ENCODE assay signal across 33 cellular contexts in genomic region chr1:204223129-204223860, GRCh38. TPM values are rescaled to one million over a fixed set of nuclear protein-coding genes. Genes with fewer than 3 reads are reported as not detected.
"Had no signal": no experiment of that assay in that cellular context is flagged by ENCODE, and none has a peak within 500 bp of the region (broad histone marks: within the 10 kb centered on the region; RNA-seq: fewer than 3 reads in every experiment).

No MANE protein-coding gene starts in this region.

- H3K27ac Mint-ChIP-seq: activated CD4-positive, alpha-beta T cell treated with anti-CD3 and anti-CD28 coated beads, Interleukin-2, amount 10 ng/mL, durations not matched to agents 24 days and 14 days; activated CD8-positive, alpha-beta T cell treated with anti-CD3 and anti-CD28 coated beads for 36 hours; activated naive CD4-positive, alpha-beta T cell treated with anti-CD3 and anti-CD28 coated beads for 36 hours; activated T-cell treated with anti-CD3 and anti-CD28 coated beads, Interleukin-2, amount 50 U/mL, for 24 hours; T-helper 1 cell treated with Interleukin-12 subunit alpha and Interleukin-12 subunit beta and Interleukin-4 antibody, amounts not matched to agents 30 μg/mL and 1 μg/mL, for 36 hours; T-helper 2 cell treated with Interferon-gamma antibody and Interleukin-4, amounts not matched to agents 5 μg/mL and 100 μg/mL, for 36 hours had no signal

- H3K36me3 ChIP-seq: adrenal gland, brain microvascular endothelial cell, SJSA1 had no signal

- H3K4me3 ChIP-seq: adrenal gland, Peyer's patch, SJSA1 had no signal

- H3K9me3 ChIP-seq: adrenal gland, Peyer's patch, SJSA1, SK-N-SH had no signal

- H3K9ac ChIP-seq: KMS-11, SK-N-SH had no signal

- H3K9me2 ChIP-seq: SK-N-SH had no signal

- H3K27me3 ChIP-seq: adrenal gland, brain microvascular endothelial cell, Peyer's patch, SJSA1 had no signal

- H3K4me1 Mint-ChIP-seq: activated CD4-positive, alpha-beta T cell treated with anti-CD3 and anti-CD28 coated beads, Interleukin-2, amount 10 ng/mL, durations not matched to agents 24 days and 14 days had no signal

- H3K36me3 Mint-ChIP-seq: activated naive CD4-positive, alpha-beta T cell treated with anti-CD3 and anti-CD28 coated beads, Interleukin-2, amount 50 U/mL, for 72 hours had no signal

- FAIRE-seq: TTC549 had no signal

- H3K4me3 Mint-ChIP-seq: activated CD4-positive, alpha-beta T cell treated with anti-CD3 and anti-CD28 coated beads, Interleukin-2, amount 10 ng/mL, durations not matched to agents 24 days and 14 days; activated CD8-positive, alpha-beta T cell treated with anti-CD3 and anti-CD28 coated beads for 36 hours; activated naive CD4-positive, alpha-beta T cell treated with anti-CD3 and anti-CD28 coated beads for 36 hours; activated T-cell treated with anti-CD3 and anti-CD28 coated beads, Interleukin-2, amount 50 U/mL, for 24 hours; central memory CD8-positive, alpha-beta T cell; T-helper 1 cell treated with Interleukin-12 subunit alpha and Interleukin-12 subunit beta and Interleukin-4 antibody, amounts not matched to agents 30 μg/mL and 1 μg/mL, for 36 hours; T-helper 2 cell treated with Interferon-gamma antibody and Interleukin-4, amounts not matched to agents 5 μg/mL and 100 μg/mL, for 36 hours had no signal

- H3K27me3 Mint-ChIP-seq: activated CD4-positive, alpha-beta T cell treated with anti-CD3 and anti-CD28 coated beads, Interleukin-2, amount 10 ng/mL, durations not matched to agents 24 days and 14 days; activated CD8-positive, alpha-beta T cell treated with anti-CD3 and anti-CD28 coated beads for 36 hours; activated T-cell treated with anti-CD3 and anti-CD28 coated beads, Interleukin-2, amount 50 U/mL, for 24 hours had no signal

- H3K27ac ChIP-seq: adrenal gland, brain microvascular endothelial cell, KMS-11, Peyer's patch, SJSA1 had no signal

- ATAC-seq: activated CD8-positive, alpha-beta T cell treated with anti-CD3 and anti-CD28 coated beads for 36 hours; activated naive CD4-positive, alpha-beta T cell treated with anti-CD3 and anti-CD28 coated beads, Interleukin-2, amount 50 U/mL, for 72 hours; PC-3 had no signal

- H3K4me2 ChIP-seq: KMS-11, SK-N-SH had no signal

- DNase-seq: activated CD4-positive, alpha-beta T cell treated with anti-CD3 and anti-CD28 coated beads, Interleukin-2, amount 10 ng/mL, durations not matched to agents 24 days and 14 days; activated CD4-positive, alpha-beta T cell treated with anti-CD3 and anti-CD28 coated beads, Interleukin-2, amount 50 U/mL, for 4 hours; activated CD8-positive, alpha-beta T cell treated with anti-CD3 and anti-CD28 coated beads for 36 hours; activated gamma-delta T cell treated with Interleukin-2 at 50 U/mL for 16 hours; activated naive CD4-positive, alpha-beta T cell treated with anti-CD3 and anti-CD28 coated beads for 36 hours; activated T-cell treated with anti-CD3 and anti-CD28 coated beads, Interleukin-2, amount 50 U/mL, for 24 hours; adrenal gland; brain microvascular endothelial cell; MM.1S; NCI-H1092 treated with DMSO at 0.1 percent for 48 hours; NCI-H1417 treated with DMSO at 0.1 percent for 48 hours; NCI-H187 treated with DMSO at 0.1 percent for 48 hours; NCI-H2081; NCI-H2171 treated with DMSO at 0.1 percent for 48 hours; NCI-H2227 treated with DMSO at 0.1 percent for 48 hours; NCI-H446; NCI-H510A treated with DMSO at 0.1 percent for 48 hours; NCI-H526 treated with DMSO at 0.1 percent for 48 hours; NCI-H774; PC-3; RPMI8226; SHP77 treated with DMSO at 0.1 percent for 48 hours; SK-N-SH had no signal

- H3K9me3 Mint-ChIP-seq: activated CD4-positive, alpha-beta T cell treated with anti-CD3 and anti-CD28 coated beads, Interleukin-2, amount 10 ng/mL, durations not matched to agents 24 days and 14 days; activated CD8-positive, alpha-beta T cell treated with anti-CD3 and anti-CD28 coated beads for 36 hours; activated naive CD4-positive, alpha-beta T cell treated with anti-CD3 and anti-CD28 coated beads for 36 hours; activated naive CD4-positive, alpha-beta T cell treated with anti-CD3 and anti-CD28 coated beads, Interleukin-2, amount 50 U/mL, for 72 hours; activated T-cell treated with anti-CD3 and anti-CD28 coated beads, Interleukin-2, amount 50 U/mL, for 24 hours; central memory CD8-positive, alpha-beta T cell; T-helper 1 cell treated with Interleukin-12 subunit alpha and Interleukin-12 subunit beta and Interleukin-4 antibody, amounts not matched to agents 30 μg/mL and 1 μg/mL, for 36 hours; T-helper 2 cell treated with Interferon-gamma antibody and Interleukin-4, amounts not matched to agents 5 μg/mL and 100 μg/mL, for 36 hours had no signal

- H3K4me1 ChIP-seq: adrenal gland had no signal

RNA-seq across cellular contexts. Expression of gene GOLT1A, which starts 9.5 kb away (rescaled TPM):
- total RNA-seq: activated CD4-positive, alpha-beta T cell treated with anti-CD3 and anti-CD28 coated beads, Interleukin-2, amount 10 ng/mL, durations not matched to agents 24 days and 14 days; activated CD8-positive, alpha-beta memory T cell treated with anti-CD3 and anti-CD28 coated beads for 36 hours; activated CD8-positive, alpha-beta T cell treated with anti-CD3 and anti-CD28 coated beads for 36 hours; activated naive CD4-positive, alpha-beta T cell treated with anti-CD3 and anti-CD28 coated beads for 36 hours; LHCN-M2; SJSA1 had no signal
- polyA plus RNA-seq: SK-N-SH had no signal

RNA-seq across cellular contexts. Expression of gene KISS1, which starts 27.0 kb away (rescaled TPM):
- total RNA-seq: activated CD4-positive, alpha-beta T cell treated with anti-CD3 and anti-CD28 coated beads, Interleukin-2, amount 10 ng/mL, durations not matched to agents 24 days and 14 days; activated CD8-positive, alpha-beta memory T cell treated with anti-CD3 and anti-CD28 coated beads for 36 hours; activated CD8-positive, alpha-beta T cell treated with anti-CD3 and anti-CD28 coated beads for 36 hours; activated naive CD4-positive, alpha-beta T cell treated with anti-CD3 and anti-CD28 coated beads for 36 hours; adrenal gland; LHCN-M2 had no signal

RNA-seq across cellular contexts. Expression of gene REN, which starts 57.2 kb away (rescaled TPM):
- total RNA-seq: activated CD4-positive, alpha-beta T cell treated with anti-CD3 and anti-CD28 coated beads, Interleukin-2, amount 10 ng/mL, durations not matched to agents 24 days and 14 days; activated CD8-positive, alpha-beta memory T cell treated with anti-CD3 and anti-CD28 coated beads for 36 hours; activated CD8-positive, alpha-beta T cell treated with anti-CD3 and anti-CD28 coated beads for 36 hours; activated naive CD4-positive, alpha-beta T cell treated with anti-CD3 and anti-CD28 coated beads for 36 hours; activated naive CD4-positive, alpha-beta T cell treated with anti-CD3 and anti-CD28 coated beads, Interleukin-2, amount 50 U/mL, for 72 hours; LHCN-M2; Peyer's patch; SJSA1 had no signal
- polyA plus RNA-seq: SK-N-SH had no signal
